7 cellular contexts compared by ENCODE assay signal in genomic region chr15:90924375-90924774, GRCh38.
DNase-seq lines count a peak whose midpoint lies in the region; ATAC-seq and TF ChIP-seq lines count a peak whose summit lies in the region.
"Had no signal": no experiment of that assay in that cellular context is flagged by ENCODE, and none has a peak within 500 bp of the region (broad histone marks: within the 10 kb centered on the region; RNA-seq: fewer than 3 reads in every experiment).

No MANE protein-coding gene starts in this region.

- TF ChIP-seq CTCF in GM12865 (IDR thresholded peaks at IDR 0.05; ENCODE audit: insufficient read depth, low read depth, low read length, missing control alignments), result no peak

- ATAC-seq in GM19467 (IDR thresholded peaks at IDR 0.05; ENCODE audit: unreplicated experiment) (peak; percentile 63), HG03342 (IDR thresholded peaks at IDR 0.05; ENCODE audit: unreplicated experiment) (peak; percentile 82)

- DNase-seq in GM12865 (ENCODE audit: low read depth) (peak; percentile 83), NCI-H1930 (lab: John Stamatoyannopoulos, UW) (no peak), NCI-H2029 treated with DMSO at 0.1 percent for 48 hours (lab: John Stamatoyannopoulos, UW) (no peak), NAMALWA (ENCODE audit: low spot score) (no peak)
- DNase-seq: C1 segment of cervical spinal cord had no signal

- peak overlapping the region; percentile 32; the same call in 1 of the 2 replicates for H3K4me3 ChIP-seq in GM12865 (ENCODE audit: low read depth, low read length)
